In genomic region chr6:168468046-168468445, GRCh38 we compare ENCODE assay signal across 23 cellular contexts. TPM values are rescaled to one million over a fixed set of nuclear protein-coding genes. Genes with fewer than 3 reads are reported as not detected.
"Had no signal": no experiment of that assay in that cellular context is flagged by ENCODE, and none has a peak within 500 bp of the region (broad histone marks: within the 10 kb centered on the region; RNA-seq: fewer than 3 reads in every experiment).

No MANE protein-coding gene starts in this region.

- H3K4me1 Mint-ChIP-seq: activated B cell treated with CpG ODN at 0.5 μM for 24 hours; activated CD4-positive, alpha-beta T cell treated with anti-CD3 and anti-CD28 coated beads, Interleukin-2, amount 10 ng/mL, durations not matched to agents 24 days and 14 days; activated CD8-positive, alpha-beta memory T cell treated with anti-CD3 and anti-CD28 coated beads, Interleukin-2, amount 10 ng/mL, durations not matched to agents 7 days and 5 days; central memory CD8-positive, alpha-beta T cell had no signal

- H3K4me1 ChIP-seq: Peyer's patch, SJCRH30 had no signal

- H3K9me3 Mint-ChIP-seq: activated CD4-positive, alpha-beta T cell treated with anti-CD3 and anti-CD28 coated beads, Interleukin-2, amount 10 ng/mL, durations not matched to agents 24 days and 14 days; activated naive CD4-positive, alpha-beta T cell treated with anti-CD3 and anti-CD28 coated beads for 36 hours; activated T-cell treated with anti-CD3 and anti-CD28 coated beads, Interleukin-2, amount 50 U/mL, for 4 hours; central memory CD8-positive, alpha-beta T cell; T-helper 1 cell treated with Interleukin-12 subunit alpha and Interleukin-12 subunit beta and Interleukin-4 antibody, amounts not matched to agents 30 μg/mL and 1 μg/mL, for 36 hours had no signal

- H3K9me3 ChIP-seq: SJCRH30, SK-N-SH had no signal

- H3K9ac ChIP-seq: SK-N-SH had no signal

- H3K36me3 Mint-ChIP-seq: activated CD8-positive, alpha-beta memory T cell treated with anti-CD3 and anti-CD28 coated beads, Interleukin-2, amount 10 ng/mL, durations not matched to agents 7 days and 5 days; activated naive CD8-positive, alpha-beta T cell; brain had no signal

- H3K27me3 ChIP-seq: Peyer's patch had no signal

- H3K27me3 Mint-ChIP-seq: activated B cell treated with CpG ODN at 0.5 μM for 24 hours; activated CD4-positive, alpha-beta T cell treated with anti-CD3 and anti-CD28 coated beads, Interleukin-2, amount 10 ng/mL, durations not matched to agents 24 days and 14 days; activated CD8-positive, alpha-beta memory T cell treated with anti-CD3 and anti-CD28 coated beads, Interleukin-2, amount 10 ng/mL, durations not matched to agents 7 days and 5 days; activated naive CD8-positive, alpha-beta T cell had no signal

- H3K4me3 ChIP-seq: Peyer's patch, SJCRH30 had no signal

- H3K27ac ChIP-seq: Peyer's patch, RWPE1, SJCRH30 had no signal

- ATAC-seq: activated CD8-positive, alpha-beta memory T cell treated with anti-CD3 and anti-CD28 coated beads, Interleukin-2, amount 10 ng/mL, durations not matched to agents 7 days and 5 days; activated T-cell treated with anti-CD3 and anti-CD28 coated beads, Interleukin-2, amount 50 U/mL, for 4 hours had no signal

- DNase-seq: activated B cell treated with CpG ODN at 0.5 μM for 24 hours; activated CD4-positive, alpha-beta T cell treated with anti-CD3 and anti-CD28 coated beads for 1 hour; activated CD4-positive, alpha-beta T cell treated with anti-CD3 and anti-CD28 coated beads, Interleukin-2, amount 10 ng/mL, durations not matched to agents 24 days and 14 days; activated CD4-positive, alpha-beta T cell treated with anti-CD3 and anti-CD28 coated beads, Interleukin-2, amount 50 U/mL, for 48 hours; activated CD8-positive, alpha-beta memory T cell treated with anti-CD3 and anti-CD28 coated beads, Interleukin-2, amount 10 ng/mL, durations not matched to agents 7 days and 5 days; activated effector memory CD4-positive, alpha-beta T cell treated with anti-CD3 and anti-CD28 coated beads, Interleukin-2, amount 50 U/mL, for 16 hours; activated naive CD4-positive, alpha-beta T cell treated with anti-CD3 and anti-CD28 coated beads for 36 hours; activated T-cell treated with anti-CD3 and anti-CD28 coated beads, Interleukin-2, amount 50 U/mL, for 4 hours; amygdala; KG1; NCI-H1048; NCI-H187; NCI-H510A treated with DMSO at 0.1 percent for 48 hours; Peyer's patch; Right ventricle myocardium superior; SJCRH30; SK-N-SH had no signal

- H3K4me2 ChIP-seq: SK-N-SH had no signal

- H3K36me3 ChIP-seq: Peyer's patch, SJCRH30 had no signal

- H3K27ac Mint-ChIP-seq: activated B cell treated with CpG ODN at 0.5 μM for 24 hours; activated CD4-positive, alpha-beta T cell treated with anti-CD3 and anti-CD28 coated beads, Interleukin-2, amount 10 ng/mL, durations not matched to agents 24 days and 14 days; activated CD8-positive, alpha-beta memory T cell treated with anti-CD3 and anti-CD28 coated beads, Interleukin-2, amount 10 ng/mL, durations not matched to agents 7 days and 5 days; activated naive CD4-positive, alpha-beta T cell treated with anti-CD3 and anti-CD28 coated beads for 36 hours; activated naive CD8-positive, alpha-beta T cell; brain; T-helper 1 cell treated with Interleukin-12 subunit alpha and Interleukin-12 subunit beta and Interleukin-4 antibody, amounts not matched to agents 30 μg/mL and 1 μg/mL, for 36 hours had no signal

- H3K4me3 Mint-ChIP-seq: activated B cell treated with CpG ODN at 0.5 μM for 24 hours; activated CD4-positive, alpha-beta T cell treated with anti-CD3 and anti-CD28 coated beads, Interleukin-2, amount 10 ng/mL, durations not matched to agents 24 days and 14 days; activated CD8-positive, alpha-beta memory T cell treated with anti-CD3 and anti-CD28 coated beads, Interleukin-2, amount 10 ng/mL, durations not matched to agents 7 days and 5 days; activated naive CD4-positive, alpha-beta T cell treated with anti-CD3 and anti-CD28 coated beads for 36 hours; activated naive CD8-positive, alpha-beta T cell; activated T-cell treated with anti-CD3 and anti-CD28 coated beads, Interleukin-2, amount 50 U/mL, for 4 hours; brain; central memory CD8-positive, alpha-beta T cell; T-helper 1 cell treated with Interleukin-12 subunit alpha and Interleukin-12 subunit beta and Interleukin-4 antibody, amounts not matched to agents 30 μg/mL and 1 μg/mL, for 36 hours had no signal

RNA-seq across cellular contexts. Expression of gene SMOC2, which starts 27.1 kb away (rescaled TPM):
- total RNA-seq: activated B cell treated with CpG ODN at 0.5 μM for 24 hours; activated CD4-positive, alpha-beta T cell treated with anti-CD3 and anti-CD28 coated beads, Interleukin-2, amount 10 ng/mL, durations not matched to agents 24 days and 14 days; activated CD8-positive, alpha-beta memory T cell treated with anti-CD3 and anti-CD28 coated beads, Interleukin-2, amount 10 ng/mL, durations not matched to agents 7 days and 5 days; activated naive CD4-positive, alpha-beta T cell treated with anti-CD3 and anti-CD28 coated beads for 36 hours; LHCN-M2; SJCRH30 had no signal
- polyA plus RNA-seq: SK-N-SH had no signal
